18 cellular contexts compared by ENCODE assay signal in the genomic region with DNA sequence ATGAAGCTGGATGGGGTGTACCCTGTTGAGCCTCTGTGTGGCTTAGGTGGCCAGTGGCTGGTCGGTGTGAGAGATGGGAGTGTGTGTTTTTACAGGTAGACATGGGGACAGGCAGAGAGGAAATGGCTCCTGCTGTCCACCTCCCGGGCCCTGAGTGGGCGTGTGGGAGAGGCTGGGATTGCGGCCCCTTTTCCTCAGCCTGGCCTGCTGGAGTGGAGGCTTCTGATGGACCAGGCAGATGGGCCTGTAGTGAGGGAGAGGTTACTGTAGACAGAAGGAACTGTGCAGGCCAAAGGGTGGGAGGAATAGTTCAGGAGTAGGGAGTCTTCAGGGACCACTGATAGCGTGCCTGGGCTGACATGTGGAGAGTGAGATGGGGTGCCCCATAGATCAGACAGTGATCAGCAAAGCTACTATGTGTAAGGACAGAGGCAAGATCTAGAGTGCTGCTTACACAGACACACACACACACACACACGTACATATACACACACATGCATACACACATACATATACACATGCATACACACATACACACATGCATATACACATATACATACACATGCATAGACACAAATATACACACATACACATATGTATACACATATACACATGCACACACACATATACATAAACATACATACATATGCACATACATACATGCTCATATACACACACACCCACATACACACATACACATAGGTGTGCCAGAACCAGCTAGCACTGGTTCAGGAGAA.
"Had no signal": no experiment of that assay in that cellular context is flagged by ENCODE, and none has a peak within 500 bp of the region (broad histone marks: within the 10 kb centered on the region; RNA-seq: fewer than 3 reads in every experiment).

No MANE protein-coding gene starts in this region.

- H3K4me3 ChIP-seq: gastroesophageal sphincter, heart left ventricle, mucosa of descending colon, transverse colon, vagina had no signal

- H3K27ac ChIP-seq: gastroesophageal sphincter, heart left ventricle, transverse colon, vagina had no signal

- ATAC-seq: activated CD8-positive, alpha-beta memory T cell treated with anti-CD3 and anti-CD28 coated beads, Interleukin-2, amount 10 ng/mL, durations not matched to agents 7 days and 5 days; activated naive CD8-positive, alpha-beta T cell treated with anti-CD3 and anti-CD28 coated beads, Interleukin-2, amount 50 U/mL, for 24 hours; gastroesophageal sphincter; heart left ventricle; left ventricle myocardium superior; mucosa of descending colon; stimulated activated naive CD8-positive, alpha-beta T cell treated with anti-CD3 and anti-CD28 coated beads, Interleukin-15, Interleukin-2, amounts not matched to agents 100 U/mL and 50 U/mL, for 24 hours; WTC11 had no signal

- DNase-seq: activated CD4-positive, alpha-beta memory T cell treated with anti-CD3 and anti-CD28 coated beads, Interleukin-2, amount 10 ng/mL, durations not matched to agents 7 days and 5 days; activated CD4-positive, alpha-beta T cell treated with anti-CD3 and anti-CD28 coated beads for 48 hours; activated CD8-positive, alpha-beta memory T cell treated with anti-CD3 and anti-CD28 coated beads, Interleukin-2, amount 10 ng/mL, durations not matched to agents 7 days and 5 days; activated naive CD4-positive, alpha-beta T cell treated with anti-CD3 and anti-CD28 coated beads, Interleukin-2, amount 10 ng/mL, durations not matched to agents 7 days and 5 days; activated naive CD8-positive, alpha-beta T cell treated with anti-CD3 and anti-CD28 coated beads, Interleukin-2, amount 50 U/mL, for 24 hours; cortex of kidney; left ventricle myocardium superior; naive B cell; retina; stimulated activated CD4-positive, alpha-beta T cell treated with anti-CD3 and anti-CD28 coated beads, Interleukin-2, amount 100 ng/mL, for 24 hours; stimulated activated naive CD8-positive, alpha-beta T cell treated with anti-CD3 and anti-CD28 coated beads, Interleukin-15, Interleukin-2, amounts not matched to agents 100 U/mL and 50 U/mL, for 24 hours; transverse colon had no signal

- H3K9me3 ChIP-seq: gastroesophageal sphincter, vagina had no signal

- H3K4me1 ChIP-seq: gastroesophageal sphincter, transverse colon, vagina had no signal

- FAIRE-seq: TTC549 had no signal

- H3K36me3 ChIP-seq: gastroesophageal sphincter, heart left ventricle, transverse colon, vagina had no signal

- H3K27me3 ChIP-seq: gastroesophageal sphincter, transverse colon, vagina had no signal
